ENCODE assay signal across 20 cellular contexts in genomic region chr3:63479661-63480035, GRCh38.
"Had no signal": no experiment of that assay in that cellular context is flagged by ENCODE, and none has a peak within 500 bp of the region (broad histone marks: within the 10 kb centered on the region; RNA-seq: fewer than 3 reads in every experiment).

No MANE protein-coding gene starts in this region.

- H3K36me3 ChIP-seq: esophagus squamous epithelium, stomach, suprapubic skin, tibial nerve, vagina had no signal

- DNase-seq: activated gamma-delta T cell treated with Interleukin-2 at 50 U/mL for 16 hours; activated T-cell treated with anti-CD3 and anti-CD28 coated beads, Interleukin-2, amount 50 U/mL, for 1 hour; cerebellar nuclear complex; endodermal cell; esophagus squamous epithelium; foreskin keratinocyte; immature natural killer cell; naive B cell; nucleus accumbens; small intestine; stimulated activated CD4-positive, alpha-beta T cell treated with anti-CD3 and anti-CD28 coated beads, Interleukin-15, amount 100 ng/mL, for 24 hours; stomach; T1000 had no signal

- H3K4me3 ChIP-seq: coronary artery, esophagus squamous epithelium, stomach, suprapubic skin, tibial nerve, vagina had no signal

- H3K27ac ChIP-seq: coronary artery, esophagus squamous epithelium, foreskin keratinocyte, stomach, suprapubic skin, tibial nerve, vagina had no signal

- ATAC-seq: activated naive CD4-positive, alpha-beta T cell treated with anti-CD3 and anti-CD28 coated beads, Interleukin-2, amount 50 U/mL, for 72 hours; foreskin keratinocyte; stimulated activated memory B cell treated with anti-CD40 and anti-IgM and Interleukin-4, amounts not matched to agents 10 μg/mL and 1 μg/mL and 100 μg/mL, for 72 hours; WTC11 had no signal

- H3K27me3 ChIP-seq: esophagus squamous epithelium, stomach, suprapubic skin, tibial nerve, vagina had no signal

- H3K9me3 ChIP-seq: esophagus squamous epithelium, stomach, suprapubic skin, tibial nerve, vagina had no signal

- H3K4me1 ChIP-seq: esophagus squamous epithelium, foreskin keratinocyte, stomach, suprapubic skin, vagina had no signal
